24 cellular contexts compared by ENCODE assay signal in the genomic region with DNA sequence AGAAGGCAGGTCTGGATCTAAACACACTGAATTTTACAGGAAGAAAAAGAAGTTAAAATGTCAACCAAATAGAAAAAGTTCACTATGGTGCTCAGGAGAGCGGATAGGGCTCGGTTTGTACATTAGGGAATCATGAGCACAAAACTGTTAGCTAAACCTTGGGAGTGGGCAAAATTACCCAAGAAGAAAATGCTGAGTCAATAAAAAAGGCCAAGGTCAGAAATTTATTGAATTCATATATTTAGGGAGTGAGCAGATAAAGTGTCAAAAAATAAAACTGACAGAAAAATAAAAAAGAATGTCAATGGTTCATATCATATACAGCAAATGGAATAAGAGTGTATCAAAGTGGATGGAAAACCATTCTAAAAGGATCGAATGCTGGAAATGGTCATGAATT.
A peak's percentile ranks its signal among the peaks of the same experiment; 100 is the strongest.
DNase-seq lines count a peak whose midpoint lies in the region; ATAC-seq, FAIRE-seq and TF ChIP-seq lines count a peak whose summit lies in the region.
"Had no signal": no experiment of that assay in that cellular context is flagged by ENCODE, and none has a peak within 500 bp of the region (broad histone marks: within the 10 kb centered on the region; RNA-seq: fewer than 3 reads in every experiment).

No MANE protein-coding gene starts in this region.

- no peaks in the 10 kb centered on the region for H4K20me1 ChIP-seq in HepG2 (ENCODE audit: insufficient read depth, low read length)
- no peaks in the 10 kb centered on the region for H4K20me1 ChIP-seq in K562 (replicated peaks; ENCODE audit: control insufficient read depth, insufficient read depth, low read length)
- H4K20me1 ChIP-seq: BLaER1 had no signal

- TF ChIP-seq POLR2A in HepG2 (IDR thresholded peaks at IDR 0.05; ENCODE audit: insufficient read depth in 1 of 2, low read depth in 2 of 2, low read length in 2 of 2) (no peak), right lobe of liver (IDR thresholded peaks at IDR 0.05) (no peak), K562 (conservative IDR thresholded peaks at IDR 0.05) (no peak)

- H3K79me2 ChIP-seq in HepG2 (ENCODE audit: insufficient read depth, low read length) (no peaks in the 10 kb centered on the region), K562 (ENCODE audit: control insufficient read depth, insufficient read depth, low read length) (no peaks in the 10 kb centered on the region)

- 3% methylated on average over 3 of the region's 3 CpGs for WGBS in HepG2 (ENCODE audit: low lambda C conversion rate)
- 29% methylated on average over 3 of the region's 3 CpGs for WGBS in right lobe of liver (ENCODE audit: insufficient coverage, low coverage, low lambda C conversion rate, missing lambda C conversion rate)
- 0% methylated on average over 3 of the region's 3 CpGs for WGBS in K562 (ENCODE audit: insufficient coverage, low coverage, missing lambda C conversion rate)

- H3K9ac ChIP-seq in HepG2 (ENCODE audit: insufficient read depth, low read depth, low read length) (no peak overlapping the region), K562 (ENCODE audit: insufficient read depth in 1 of 2, low read depth in 2 of 2, low read length in 2 of 2) (no peak overlapping the region)
- H3K9ac ChIP-seq: BLaER1 had no signal

- FAIRE-seq in HepG2 (lab: Jason Lieb, UNC): no peak
- FAIRE-seq in K562 (lab: Jason Lieb, UNC): no peak
- FAIRE-seq: GM12878, GM12892, GM18507 had no signal

- no peak for TF ChIP-seq EP300 in HepG2 (IDR thresholded peaks at IDR 0.05; ENCODE audit: low read depth in 2 of 2, low read length in 2 of 2)
- no peak for TF ChIP-seq EP300 in HepG2 (CRISPR knock-in tag; IDR thresholded peaks at IDR 0.05; ENCODE audit: borderline replicate concordance)
- no peak for TF ChIP-seq EP300 in K562 (IDR thresholded peaks at IDR 0.05; ENCODE audit: low read length)

- H2AFZ ChIP-seq in HepG2 (ENCODE audit: low read length): no peak overlapping the region
- H2AFZ ChIP-seq in K562 (ENCODE audit: low read depth, low read length): no peak overlapping the region

- H3K4me3 ChIP-seq in HepG2 (replicated peaks in 1 of 3; ENCODE audit: insufficient read depth in 1 of 3, low read depth in 2 of 3, low read length in 3 of 3): no peak overlapping the region
- no peak overlapping the region for H3K4me3 ChIP-seq in right lobe of liver
- no peak overlapping the region for H3K4me3 ChIP-seq in K562
- H3K4me3 ChIP-seq: BLaER1, GM12878 had no signal

- POLR2A ChIA-PET in HepG2 (lab: Yijun Ruan, JAX) (no interaction called here), K562 (lab: Yijun Ruan, JAX) (no interaction called here)

- H3K27me3 ChIP-seq in HepG2 (ENCODE audit: control insufficient read depth in 1 of 2, insufficient read depth in 2 of 2, low read length in 2 of 2) (no peaks in the 10 kb centered on the region), right lobe of liver (no peaks in the 10 kb centered on the region), K562 (ENCODE audit: control insufficient read depth in 2 of 2, insufficient read depth in 2 of 2, low read length in 2 of 2) (no peaks in the 10 kb centered on the region)
- H3K27me3 ChIP-seq: BE2C, BLaER1 had no signal

- CTCF ChIA-PET in HepG2 (lab: Yijun Ruan, JAX; ENCODE audit: low intra/inter-chr PET ratio, low total read pairs): no interaction called here
- CTCF ChIA-PET in K562 (lab: Yijun Ruan, JAX; ENCODE audit: low intra/inter-chr PET ratio): no interaction called here

- H3K36me3 ChIP-seq in HepG2 (replicated peaks in 1 of 2; ENCODE audit: control insufficient read depth in 1 of 2, insufficient read depth in 2 of 2, low read length in 2 of 2) (no peaks in the 10 kb centered on the region), right lobe of liver (no peaks in the 10 kb centered on the region), K562 (ENCODE audit: control insufficient read depth, insufficient read depth, low read length) (no peaks in the 10 kb centered on the region)
- H3K36me3 ChIP-seq: BE2C, BLaER1 had no signal

- no peak for TF ChIP-seq CTCF in HepG2 (CRISPR knock-in tag; IDR thresholded peaks at IDR 0.05)
- TF ChIP-seq CTCF in right lobe of liver (IDR thresholded peaks at IDR 0.05): no peak
- no peak for TF ChIP-seq CTCF in K562 (IDR thresholded peaks at IDR 0.05 in 2 of 3, conservative IDR thresholded peaks at IDR 0.05 in 1 of 3; ENCODE audit: insufficient read depth in 2 of 3, low read depth in 1 of 3, low read length in 3 of 3)

- no peaks in the 10 kb centered on the region for H3K9me1 ChIP-seq in K562 (ENCODE audit: control insufficient read depth, insufficient read depth, low read length)

- in situ Hi-C loops in HepG2 (cut with HindIII; ENCODE audit: extremely low pct_ligation_motif_present, low pct_unique_long_range_greater_than_20kb) (no loop called here), K562 (cut with MboI) (no loop called here)

- DNase-seq in HepG2 (ENCODE audit: low spot score) (no peak), right lobe of liver (no peak), K562 (ENCODE audit: extremely low read depth in 1 of 4, low spot score in 3 of 4) (no peak)
- DNase-seq: ACHN; BE2C; C1 segment of cervical spinal cord; CD4-positive, alpha-beta memory T cell; CD4-positive, CD25-positive, alpha-beta regulatory T cell; CD8-positive, alpha-beta memory T cell; COR-L47; DMS 273 treated with DMSO at 0.1 percent for 48 hours; DMS153; DMS53; DMS79; DND-41; EL; GDM1 had no signal

- H3K9me3 ChIP-seq in HepG2 (ENCODE audit: low read length): no peaks in the 10 kb centered on the region
- H3K9me3 ChIP-seq in right lobe of liver: no peaks in the 10 kb centered on the region
- peaks cover 1% of the 10 kb centered on the region; the same call in 1 of the 2 replicates for H3K9me3 ChIP-seq in K562 (replicated peaks; ENCODE audit: control insufficient read depth, insufficient read depth, low read depth, low read length)
- H3K9me3 ChIP-seq: BE2C, BLaER1 had no signal

- H3K4me1 ChIP-seq in HepG2 (ENCODE audit: insufficient read depth, low read length): no peaks in the 10 kb centered on the region
- no peaks in the 10 kb centered on the region for H3K4me1 ChIP-seq in right lobe of liver
- no peaks in the 10 kb centered on the region for H3K4me1 ChIP-seq in K562 (replicated peaks in 1 of 2; ENCODE audit: control insufficient read depth in 2 of 2, insufficient read depth in 2 of 2, low read length in 2 of 2)
- H3K4me1 ChIP-seq: BE2C, BLaER1 had no signal

- ATAC-seq in HepG2 (no peak), right lobe of liver (no peak), K562 (no peak), HG03439 (IDR thresholded peaks at IDR 0.05; ENCODE audit: unreplicated experiment) (no peak), GM21786 (IDR thresholded peaks at IDR 0.05; ENCODE audit: unreplicated experiment) (no peak)
- ATAC-seq: GM12878 had no signal

- BruUV-seq in HepG2 (replicated peaks; lab: Mats Ljungman, UMichigan): no TSS peak
- no TSS peak for BruUV-seq in K562 (replicated peaks; lab: Mats Ljungman, UMichigan)

- H3K4me2 ChIP-seq in HepG2 (ENCODE audit: low read depth, low read length) (no peak overlapping the region), K562 (ENCODE audit: insufficient read depth, low read length) (no peak overlapping the region)
- H3K4me2 ChIP-seq: BLaER1 had no signal

- TF ChIP-seq RAD21 in HepG2 (CRISPR knock-in tag; IDR thresholded peaks at IDR 0.05) (no peak), K562 (CRISPR knock-in tag; conservative IDR thresholded peaks at IDR 0.05 in 1 of 2, IDR thresholded peaks at IDR 0.05 in 1 of 2) (no peak)

- no peak overlapping the region for H3K27ac ChIP-seq in HepG2 (ENCODE audit: extremely low read length, insufficient read depth, low read length)
- H3K27ac ChIP-seq in right lobe of liver: no peak overlapping the region
- no peak overlapping the region for H3K27ac ChIP-seq in K562 (ENCODE audit: extremely low read depth, low read depth, low read length)
- H3K27ac ChIP-seq: 22Rv1, BLaER1 had no signal

- intact Hi-C loops in HepG2 (cut with micrococcal nuclease; ENCODE audit: unreplicated experiment): no loop called here
- intact Hi-C loops in right lobe of liver (cut with DNase I): no loop called here
- intact Hi-C loops in K562 (cut with micrococcal nuclease): no loop called here

TF ChIP-seq in HepG2, 621 proteins besides CTCF, POLR2A, EP300 and RAD21:
- TF ChIP-seq MAFK (conservative IDR thresholded peaks at IDR 0.05 in 1 of 2, IDR thresholded peaks at IDR 0.05 in 1 of 2; ENCODE audit: low read length in 2 of 2) (peak; percentile 80 to 93), MAFF (IDR thresholded peaks at IDR 0.05; ENCODE audit: low read depth, low read length) (peak; percentile 87), PRMT3 (CRISPR knock-in tag; IDR thresholded peaks at IDR 0.05; ENCODE audit: borderline replicate concordance, low read depth) (no peak)
TF ChIP-seq in HepG2: peak in this region for 2.

TF ChIP-seq in K562, 482 proteins besides CTCF, POLR2A, EP300 and RAD21 (continues in another document):
- TF ChIP-seq, protein P1, sequence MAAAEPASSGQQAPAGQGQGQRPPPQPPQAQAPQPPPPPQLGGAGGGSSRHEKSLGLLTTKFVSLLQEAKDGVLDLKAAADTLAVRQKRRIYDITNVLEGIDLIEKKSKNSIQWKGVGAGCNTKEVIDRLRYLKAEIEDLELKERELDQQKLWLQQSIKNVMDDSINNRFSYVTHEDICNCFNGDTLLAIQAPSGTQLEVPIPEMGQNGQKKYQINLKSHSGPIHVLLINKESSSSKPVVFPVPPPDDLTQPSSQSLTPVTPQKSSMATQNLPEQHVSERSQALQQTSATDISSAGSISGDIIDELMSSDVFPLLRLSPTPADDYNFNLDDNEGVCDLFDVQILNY (CRISPR knock-in tag; IDR thresholded peaks at IDR 0.05): no peak
- peak; percentile 60; the same call in 1 of the 2 replicates for TF ChIP-seq MAFK (IDR thresholded peaks at IDR 0.05; ENCODE audit: low read length)
- no peak for TF ChIP-seq CBX5 (IDR thresholded peaks at IDR 0.05; ENCODE audit: borderline replicate concordance, low read depth)
- no peak for TF ChIP-seq KDM5B (IDR thresholded peaks at IDR 0.05; ENCODE audit: insufficient replicate concordance, low read depth, low read length)
- TF ChIP-seq, protein P2, sequence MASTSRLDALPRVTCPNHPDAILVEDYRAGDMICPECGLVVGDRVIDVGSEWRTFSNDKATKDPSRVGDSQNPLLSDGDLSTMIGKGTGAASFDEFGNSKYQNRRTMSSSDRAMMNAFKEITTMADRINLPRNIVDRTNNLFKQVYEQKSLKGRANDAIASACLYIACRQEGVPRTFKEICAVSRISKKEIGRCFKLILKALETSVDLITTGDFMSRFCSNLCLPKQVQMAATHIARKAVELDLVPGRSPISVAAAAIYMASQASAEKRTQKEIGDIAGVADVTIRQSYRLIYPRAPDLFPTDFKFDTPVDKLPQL (IDR thresholded peaks at IDR 0.05; ENCODE audit: extremely low read depth, insufficient read length): no peak
- TF ChIP-seq GTF2A2 (tag; IDR thresholded peaks at IDR 0.05): no peak
- TF ChIP-seq, protein P3, sequence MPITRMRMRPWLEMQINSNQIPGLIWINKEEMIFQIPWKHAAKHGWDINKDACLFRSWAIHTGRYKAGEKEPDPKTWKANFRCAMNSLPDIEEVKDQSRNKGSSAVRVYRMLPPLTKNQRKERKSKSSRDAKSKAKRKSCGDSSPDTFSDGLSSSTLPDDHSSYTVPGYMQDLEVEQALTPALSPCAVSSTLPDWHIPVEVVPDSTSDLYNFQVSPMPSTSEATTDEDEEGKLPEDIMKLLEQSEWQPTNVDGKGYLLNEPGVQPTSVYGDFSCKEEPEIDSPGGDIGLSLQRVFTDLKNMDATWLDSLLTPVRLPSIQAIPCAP (CRISPR knock-in tag; IDR thresholded peaks at IDR 0.05; ENCODE audit: borderline replicate concordance): no peak
- TF ChIP-seq PYGO2 (tag; IDR thresholded peaks at IDR 0.05): no peak
